Comparison of ENCODE assay signal across 8 cellular contexts in the genomic region with DNA sequence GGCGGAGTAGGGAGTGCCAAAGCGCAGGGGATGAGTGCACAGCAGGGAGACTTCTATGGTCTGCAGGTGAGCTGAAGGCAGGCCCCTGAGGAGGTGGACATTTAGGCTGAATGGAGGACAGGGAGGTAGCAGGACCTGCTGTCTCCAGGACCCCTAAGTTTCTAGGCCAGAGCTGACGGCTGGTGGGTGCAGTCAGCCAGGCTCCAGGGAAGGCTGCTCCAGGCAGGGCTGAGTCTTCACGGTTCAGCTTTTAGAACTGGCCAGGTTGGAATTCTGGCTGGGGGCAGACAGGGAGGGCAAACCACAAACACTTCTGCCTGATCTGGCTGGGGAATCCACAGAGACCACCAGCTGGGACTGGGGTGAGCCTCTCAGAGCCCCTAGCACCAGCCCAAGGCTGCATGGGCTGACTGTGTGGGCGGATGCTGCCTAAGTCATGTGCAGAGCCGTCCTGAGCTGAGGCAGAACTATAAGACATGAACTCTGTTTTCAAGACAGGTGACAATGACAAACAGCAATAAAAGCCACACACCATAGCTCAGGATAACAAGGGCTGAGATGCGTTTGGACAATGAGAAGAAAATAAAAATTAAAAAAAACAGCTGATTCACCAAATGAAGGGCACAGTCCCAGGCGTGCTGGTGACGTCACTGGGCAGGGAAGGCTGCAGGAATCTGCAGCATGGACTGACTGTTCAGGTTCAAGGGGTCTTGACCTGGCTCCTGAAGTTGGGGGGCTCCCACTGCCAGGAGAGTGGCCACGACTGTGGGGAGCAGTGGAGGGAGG. TPM values are rescaled to one million over a fixed set of nuclear protein-coding genes. Genes with fewer than 3 reads are reported as not detected.
DNase-seq lines count a peak whose midpoint lies in the region; ATAC-seq, FAIRE-seq and TF ChIP-seq lines count a peak whose summit lies in the region.

No MANE protein-coding gene starts in this region.

- peak overlapping the region; percentile 35 for H3K4me3 ChIP-seq in HUES64 (ENCODE audit: low read length)
- peak overlapping the region in 1 of 4 donors; percentile 16 for H3K4me3 ChIP-seq in upper lobe of left lung

- H3K4me1 ChIP-seq in HUES64 (ENCODE audit: insufficient read depth, low read length) = peaks cover 72% of the 10 kb centered on the region
- peaks cover 67 to 72% (median 69%) of the 10 kb centered on the region in 4 donors for H3K4me1 ChIP-seq in upper lobe of left lung

- H3K9me3 ChIP-seq in HUES64 (ENCODE audit: insufficient read depth, low read depth, low read length) (no peaks in the 10 kb centered on the region), upper lobe of left lung (no peaks in the 10 kb centered on the region)

- H3K36me3 ChIP-seq in HUES64 (ENCODE audit: insufficient read depth, low read length) = no peaks in the 10 kb centered on the region
- no peaks in the 10 kb centered on the region for H3K36me3 ChIP-seq in upper lobe of left lung

- H3K27ac ChIP-seq in HUES64 (ENCODE audit: low read depth, low read length) (peak overlapping the region; percentile 92), caudate nucleus (ENCODE audit: low read depth, low read length) (peak overlapping the region; percentile 99), upper lobe of left lung (peak overlapping the region; percentile 90 to 99 (median 96))

- 58% methylated on average over 10 of the region's 10 CpGs for WGBS in HUES64
- 39 to 53% methylated on average over 6 to 8 of the region's 10 CpGs for WGBS in upper lobe of left lung, 2 donors

- H3K9ac ChIP-seq in HUES64 (ENCODE audit: low read depth, low read length) = peak overlapping the region; percentile 63

- no peak for TF ChIP-seq EP300 in upper lobe of left lung (IDR thresholded peaks at IDR 0.05)

- in situ Hi-C loops in ACHN (cut with HindIII; ENCODE audit: low pct_ligation_motif_present, low pct_unique_long_range_greater_than_20kb, low sequenced_read_pairs) = no loop called here

- FAIRE-seq in urothelium cell line (lab: Jason Lieb, UNC) = no peak

- TF ChIP-seq POLR2A in upper lobe of left lung (IDR thresholded peaks at IDR 0.05) = no peak

- peak; percentile 29 for DNase-seq in ACHN
- peak in 30 of 61 donors; percentile 28 to 77 (median 60) for DNase-seq in caudate nucleus (lab: John Stamatoyannopoulos, UW)
- peak; percentile 45 for DNase-seq in medulla oblongata (ENCODE audit: extremely low spot score)
- no peak for DNase-seq in upper lobe of left lung
- no peak for DNase-seq in urothelium cell line (ENCODE audit: low spot score)

- TF ChIP-seq CTCF in upper lobe of left lung (IDR thresholded peaks at IDR 0.05) = no peak

- ATAC-seq in upper lobe of left lung (ENCODE audit: low FRiP score in 2 of 2) (no peak), HG03354 (IDR thresholded peaks at IDR 0.05; ENCODE audit: poor library complexity, severe bottlenecking, unreplicated experiment) (no peak), GM19397 (IDR thresholded peaks at IDR 0.05; ENCODE audit: unreplicated experiment) (no peak)

- H3K27me3 ChIP-seq in HUES64 (ENCODE audit: insufficient read depth, low read length) (no peaks in the 10 kb centered on the region), upper lobe of left lung (no peaks in the 10 kb centered on the region)

RNA-seq across cellular contexts. Expression of gene MALAT1, which starts 10.4 kb away (rescaled TPM):
- polyA plus RNA-seq in HUES64 (2013, experiment 1 of 2) = 392 TPM
- 461 TPM for polyA plus RNA-seq in HUES64 (2013, experiment 2 of 2)
- total RNA-seq in upper lobe of left lung = over 10,000 TPM in 5 of 6 donors, 1,000 to 10,000 TPM in 1; 9,697 to 52,390 (median 19,698) TPM

RNA-seq across cellular contexts. Expression of gene SCYL1, which starts 36.4 kb away (rescaled TPM):
- polyA plus RNA-seq in HUES64 (2013, experiment 1 of 2) = 39.3 TPM
- 42.5 TPM for polyA plus RNA-seq in HUES64 (2013, experiment 2 of 2)
- 100 to 1,000 TPM in 1 of 6 donors, 10 to 100 TPM in 5; 64.0 to 120 (median 88.8) TPM for total RNA-seq in upper lobe of left lung

Comparison
In these comparisons a context has a peak if more than half of its experiments do, and no peak if none do; other contexts are left out.
1. DNase-seq: peak in ACHN (single experiment) and medulla oblongata (single experiment); none in upper lobe of left lung (0 of 2) and urothelium cell line (single experiment).
2. Peak in every context shown above with its lines, with median percentiles within 50 percentile points of each other: H3K27ac ChIP-seq.